24 cellular contexts compared by ENCODE assay signal in the genomic region with DNA sequence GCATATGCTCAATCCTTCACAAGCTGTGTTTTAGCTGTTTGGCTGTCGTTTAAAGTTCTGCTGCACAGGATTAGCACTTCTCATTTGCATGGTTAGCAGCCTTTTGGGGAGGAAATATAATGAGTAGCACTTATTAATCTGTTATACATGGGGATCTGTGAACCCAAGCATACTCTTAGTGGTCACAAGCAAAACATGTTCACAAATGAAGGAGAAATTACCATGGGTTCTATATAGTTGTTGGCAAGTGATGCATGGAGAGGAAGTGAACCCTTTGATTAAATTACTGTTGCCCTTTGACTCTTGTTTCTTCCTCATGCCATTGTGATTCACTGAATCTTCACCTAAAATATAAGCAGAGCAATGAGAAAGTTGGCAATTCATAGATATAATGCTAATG. TPM values are rescaled to one million over a fixed set of nuclear protein-coding genes. Genes with fewer than 3 reads are reported as not detected.
DNase-seq lines count a peak whose midpoint lies in the region; ATAC-seq, FAIRE-seq and TF ChIP-seq lines count a peak whose summit lies in the region.
"Had no signal": no experiment of that assay in that cellular context is flagged by ENCODE, and none has a peak within 500 bp of the region (broad histone marks: within the 10 kb centered on the region; RNA-seq: fewer than 3 reads in every experiment).

No MANE protein-coding gene starts in this region.

- intact Hi-C loops in left cardiac atrium (cut with DNase I): no loop called here

- POLR2A ChIA-PET in naive thymus-derived CD8-positive, alpha-beta T cell (lab: Charles Lee): no interaction called here
- POLR2A ChIA-PET in activated CD4-positive, alpha-beta T cell treated with anti-CD3 and anti-CD28 coated beads, Interleukin-2, amount 10 ng/mL, durations not matched to agents 7 days and 5 days (lab: Charles Lee): no interaction called here

- H3K36me3 Mint-ChIP-seq in naive thymus-derived CD8-positive, alpha-beta T cell: peaks cover 34 to 98% (median 73%) of the 10 kb centered on the region in 3 donors
- H3K36me3 Mint-ChIP-seq in activated CD4-positive, alpha-beta T cell treated with anti-CD3 and anti-CD28 coated beads, Interleukin-2, amount 10 ng/mL, durations not matched to agents 7 days and 5 days (ENCODE audit: low read depth): peaks cover 92% of the 10 kb centered on the region

- no peak overlapping the region for H3K4me3 Mint-ChIP-seq in naive thymus-derived CD8-positive, alpha-beta T cell
- no peak overlapping the region for H3K4me3 Mint-ChIP-seq in activated CD4-positive, alpha-beta T cell treated with anti-CD3 and anti-CD28 coated beads, Interleukin-2, amount 10 ng/mL, durations not matched to agents 7 days and 5 days
- H3K4me3 Mint-ChIP-seq: naive thymus-derived CD4-positive, alpha-beta T cell had no signal

- TF ChIP-seq POLR2A in GM12891 (IDR thresholded peaks at IDR 0.05; ENCODE audit: low read depth, low read length): no peak

- peak overlapping the region in 7 of 10 donors; percentile 12 to 58 (median 27) for H3K27ac Mint-ChIP-seq in naive thymus-derived CD8-positive, alpha-beta T cell
- no peak overlapping the region for H3K27ac Mint-ChIP-seq in activated CD4-positive, alpha-beta T cell treated with anti-CD3 and anti-CD28 coated beads, Interleukin-2, amount 10 ng/mL, durations not matched to agents 7 days and 5 days

- CTCF ChIA-PET in activated CD4-positive, alpha-beta T cell treated with anti-CD3 and anti-CD28 coated beads, Interleukin-2, amount 10 ng/mL, durations not matched to agents 7 days and 5 days (lab: Charles Lee): interaction anchor here (1.0 kb wide), 1 partner anchor 9 kb away, joined by 3 read pairs; no protein-coding TSS in a partner anchor

- DNase-seq in GM12891 (ENCODE audit: insufficient read length, low spot score): no peak
- peak; percentile 18 for DNase-seq in MV-4-11 (lab: John Stamatoyannopoulos, UW)
- DNase-seq in naive thymus-derived CD8-positive, alpha-beta T cell: no peak
- DNase-seq in left cardiac atrium: no peak
- DNase-seq in NCI-H2029 treated with DMSO at 0.1 percent for 48 hours (lab: John Stamatoyannopoulos, UW): no peak
- DNase-seq in activated CD4-positive, alpha-beta T cell treated with anti-CD3 and anti-CD28 coated beads, Interleukin-2, amount 10 ng/mL, durations not matched to agents 7 days and 5 days: no peak
- DNase-seq: activated CD4-positive, alpha-beta T cell treated with anti-CD3 and anti-CD28 coated beads for 1 hour; Caco-2; foreskin fibroblast; mesenchymal stem cell; naive thymus-derived CD4-positive, alpha-beta T cell; NCI-H1417 treated with DMSO at 0.1 percent for 48 hours; NCI-H2171 treated with DMSO at 0.1 percent for 48 hours; NCI-H82; sigmoid colon; stimulated activated naive CD4-positive, alpha-beta T cell treated with Interleukin-2 at 50 U/mL for 16 hours; T-helper 9 cell; transverse colon had no signal

- no peaks in the 10 kb centered on the region for H3K9me3 Mint-ChIP-seq in naive thymus-derived CD8-positive, alpha-beta T cell
- no peaks in the 10 kb centered on the region for H3K9me3 Mint-ChIP-seq in activated CD4-positive, alpha-beta T cell treated with anti-CD3 and anti-CD28 coated beads, Interleukin-2, amount 10 ng/mL, durations not matched to agents 7 days and 5 days
- H3K9me3 Mint-ChIP-seq: naive thymus-derived CD4-positive, alpha-beta T cell had no signal

- peak; percentile 48 for FAIRE-seq in GM12891 (lab: Jason Lieb, UNC)
- FAIRE-seq: bronchial epithelial cell, HTR-8/SVneo, keratinocyte had no signal

- H3K4me1 Mint-ChIP-seq in naive thymus-derived CD8-positive, alpha-beta T cell: peaks cover 13 to 34% (median 17%) of the 10 kb centered on the region in 4 donors
- peaks cover 13% of the 10 kb centered on the region for H3K4me1 Mint-ChIP-seq in activated CD4-positive, alpha-beta T cell treated with anti-CD3 and anti-CD28 coated beads, Interleukin-2, amount 10 ng/mL, durations not matched to agents 7 days and 5 days

- no peaks in the 10 kb centered on the region for H3K27me3 Mint-ChIP-seq in naive thymus-derived CD8-positive, alpha-beta T cell
- H3K27me3 Mint-ChIP-seq in activated CD4-positive, alpha-beta T cell treated with anti-CD3 and anti-CD28 coated beads, Interleukin-2, amount 10 ng/mL, durations not matched to agents 7 days and 5 days: no peaks in the 10 kb centered on the region
- H3K27me3 Mint-ChIP-seq: naive thymus-derived CD4-positive, alpha-beta T cell had no signal

- ATAC-seq in GM19463 (IDR thresholded peaks at IDR 0.05; ENCODE audit: unreplicated experiment) (peak; percentile 58), left cardiac atrium (no peak), HG03439 (IDR thresholded peaks at IDR 0.05; ENCODE audit: unreplicated experiment) (no peak)
- ATAC-seq in naive thymus-derived CD8-positive, alpha-beta T cell: no peak
- ATAC-seq: naive thymus-derived CD4-positive, alpha-beta T cell had no signal

TF ChIP-seq in GM12891, 5 proteins besides CTCF, POLR2A, EP300 and RAD21:
- TF ChIP-seq SPI1 (IDR thresholded peaks at IDR 0.05; ENCODE audit: low read depth, low read length) (peak; percentile 74), POU2F2 (IDR thresholded peaks at IDR 0.05; ENCODE audit: low read depth, low read length) (no peak), PAX5 (IDR thresholded peaks at IDR 0.05; ENCODE audit: insufficient read depth, low read length, severe bottlenecking) (no peak)

RNA-seq across cellular contexts. Expression of gene PIK3CG, which starts 18.5 kb away (rescaled TPM):
- 6.8 TPM for polyA plus RNA-seq in GM12891 (2012; ENCODE audit: low read depth, missing spikeins)
- 10 to 100 TPM; 32.9 to 34.4 TPM for total RNA-seq in naive thymus-derived CD8-positive, alpha-beta T cell
- polyA plus RNA-seq in naive thymus-derived CD8-positive, alpha-beta T cell: 10 to 100 TPM; 18.3 to 23.0 (median 19.5) TPM
- 1 to 10 TPM; 2.4 to 3.0 TPM for total RNA-seq in left cardiac atrium
- total RNA-seq in activated CD4-positive, alpha-beta T cell treated with anti-CD3 and anti-CD28 coated beads, Interleukin-2, amount 10 ng/mL, durations not matched to agents 7 days and 5 days: 10 to 100 TPM; 42.9 to 51.6 TPM
- total RNA-seq: bronchial epithelial cell, Caco-2, LHCN-M2 had no signal
- polyA plus RNA-seq: keratinocyte had no signal

Comparison
In these comparisons a context has a peak if more than half of its experiments do, and no peak if none do; other contexts are left out.
1. RNA of gene PIK3CG, which starts 18.5 kb away (total RNA-seq): 42.9 to 51.6 TPM in activated CD4-positive, alpha-beta T cell treated with anti-CD3 and anti-CD28 coated beads, Interleukin-2, amount 10 ng/mL, durations not matched to agents 7 days and 5 days and 32.9 to 34.4 TPM in naive thymus-derived CD8-positive, alpha-beta T cell; 2.4 to 3.0 TPM in left cardiac atrium; every median in the first group is over 4 times any median in the second.